Comparison of ENCODE assay signal across 26 cellular contexts in genomic region chr9:14645648-14646047, GRCh38. TPM values are rescaled to one million over a fixed set of nuclear protein-coding genes. Genes with fewer than 3 reads are reported as not detected.
A peak's percentile ranks its signal among the peaks of the same experiment; 100 is the strongest.
DNase-seq lines count a peak whose midpoint lies in the region; ATAC-seq, FAIRE-seq and TF ChIP-seq lines count a peak whose summit lies in the region.
"Had no signal": no experiment of that assay in that cellular context is flagged by ENCODE, and none has a peak within 500 bp of the region (broad histone marks: within the 10 kb centered on the region; RNA-seq: fewer than 3 reads in every experiment).

No MANE protein-coding gene starts in this region.

- H3K9me3 ChIP-seq in AG04450 (ENCODE audit: control insufficient read depth, insufficient read depth, low read length) (no peaks in the 10 kb centered on the region), astrocyte (ENCODE audit: insufficient read depth, low read depth, low read length) (no peaks in the 10 kb centered on the region), endodermal cell (ENCODE audit: control insufficient read depth, low read length) (no peaks in the 10 kb centered on the region), OCI-LY7 (ENCODE audit: low read length) (no peaks in the 10 kb centered on the region), psoas muscle (no peaks in the 10 kb centered on the region)
- H3K9me3 ChIP-seq: BLaER1 treated with 17β-estradiol and CSF1 and Interleukin-3, amounts not matched to agents 10 nM and 100 nM; SJSA1 had no signal

- H3K4me1 ChIP-seq in astrocyte (ENCODE audit: insufficient read depth, low read length) (no peaks in the 10 kb centered on the region), foreskin keratinocyte (no peaks in the 10 kb centered on the region), endodermal cell (ENCODE audit: control insufficient read depth, insufficient read depth, low read length) (no peaks in the 10 kb centered on the region), OCI-LY7 (ENCODE audit: insufficient read depth, low read length, poor library complexity, severe bottlenecking) (no peaks in the 10 kb centered on the region), psoas muscle (no peaks in the 10 kb centered on the region)
- H3K4me1 ChIP-seq: BLaER1 treated with 17β-estradiol and CSF1 and Interleukin-3, amounts not matched to agents 10 nM and 100 nM; SJSA1 had no signal

- TF ChIP-seq CTCF in AG04450 (IDR thresholded peaks at IDR 0.05; ENCODE audit: low read depth, low read length) (no peak), astrocyte (IDR thresholded peaks at IDR 0.05; ENCODE audit: insufficient read depth, low read depth, low read length) (no peak), foreskin keratinocyte (conservative IDR thresholded peaks at IDR 0.05) (no peak), endodermal cell (conservative IDR thresholded peaks at IDR 0.05) (no peak), OCI-LY7 (conservative IDR thresholded peaks at IDR 0.05; ENCODE audit: low read length) (no peak), psoas muscle (IDR thresholded peaks at IDR 0.05) (no peak)

- H3K79me2 ChIP-seq in astrocyte (ENCODE audit: insufficient read depth, low read length) (no peaks in the 10 kb centered on the region), OCI-LY7 (ENCODE audit: insufficient read depth, low read depth, low read length) (no peaks in the 10 kb centered on the region)

- BruUV-seq in OCI-LY7 (replicated peaks; lab: Mats Ljungman, UMichigan) = no TSS peak

- POLR2A ChIA-PET in AG04450 (lab: Yijun Ruan, JAX) (no interaction called here), OCI-LY7 (lab: Charles Lee) (no interaction called here)

- 93% methylated on average over 3 of the region's 3 CpGs; no CpG with 5 or more reads in 1 of the 2 experiments for WGBS in endodermal cell (ENCODE audit: insufficient coverage in 1 of 2, insufficient read length in 1 of 2), 2 experiments
- WGBS in psoas muscle, 3 donors = 81 to 98% (median 85%) methylated on average over 3 of the region's 3 CpGs

- intact Hi-C loops in OCI-LY7 (cut with micrococcal nuclease; ENCODE audit: unreplicated experiment) (no loop called here), psoas muscle (cut with DNase I) (no loop called here)

- H3K27ac ChIP-seq in AG04450 (ENCODE audit: low read depth, low read length) = no peak overlapping the region
- H3K27ac ChIP-seq in astrocyte (ENCODE audit: low read depth, low read length) = no peak overlapping the region
- no peak overlapping the region for H3K27ac ChIP-seq in foreskin keratinocyte
- H3K27ac ChIP-seq in endodermal cell (ENCODE audit: low read depth, low read length) = no peak overlapping the region
- no peak overlapping the region for H3K27ac ChIP-seq in OCI-LY7 (ENCODE audit: low read depth, low read length, poor library complexity, severe bottlenecking)
- H3K27ac ChIP-seq in psoas muscle = no peak overlapping the region
- H3K27ac ChIP-seq: BLaER1 treated with 17β-estradiol and CSF1 and Interleukin-3, amounts not matched to agents 10 nM and 100 nM; PC-9; SJSA1 had no signal

- CTCF ChIA-PET in AG04450 (lab: Charles Lee) = no interaction called here
- CTCF ChIA-PET in OCI-LY7 (lab: Charles Lee; ENCODE audit: unreplicated experiment) = no interaction called here

- H3K4me2 ChIP-seq in astrocyte (ENCODE audit: low read length) (no peak overlapping the region), OCI-LY7 (ENCODE audit: low read length) (no peak overlapping the region)
- H3K4me2 ChIP-seq: BLaER1 treated with 17β-estradiol and CSF1 and Interleukin-3, amounts not matched to agents 10 nM and 100 nM; PC-9 had no signal

- H2AFZ ChIP-seq in astrocyte (ENCODE audit: low read depth, low read length) (no peak overlapping the region), OCI-LY7 (ENCODE audit: low read length) (no peak overlapping the region)
- H2AFZ ChIP-seq: PC-9 had no signal

- H3K27me3 ChIP-seq in AG04450 (ENCODE audit: control insufficient read depth, insufficient read depth, low read length) (no peaks in the 10 kb centered on the region), astrocyte (ENCODE audit: insufficient read depth, low read length) (no peaks in the 10 kb centered on the region), foreskin keratinocyte (no peaks in the 10 kb centered on the region), endodermal cell (ENCODE audit: control insufficient read depth, insufficient read depth, low read length, poor library complexity, severe bottlenecking) (no peaks in the 10 kb centered on the region), psoas muscle (ENCODE audit: insufficient read depth in 3 of 3, low read length in 2 of 3) (no peaks in the 10 kb centered on the region)
- H3K27me3 ChIP-seq: BLaER1 treated with 17β-estradiol and CSF1 and Interleukin-3, amounts not matched to agents 10 nM and 100 nM; SJSA1 had no signal

- H3K4me3 ChIP-seq in AG04450 (ENCODE audit: low read depth, low read length) (no peak overlapping the region), astrocyte (ENCODE audit: insufficient read depth, low read depth, low read length) (no peak overlapping the region), endodermal cell (ENCODE audit: low read length) (no peak overlapping the region), OCI-LY7 (ENCODE audit: low read depth, low read length, poor library complexity, severe bottlenecking) (no peak overlapping the region), psoas muscle (no peak overlapping the region)
- H3K4me3 ChIP-seq: BLaER1 treated with 17β-estradiol and CSF1 and Interleukin-3, amounts not matched to agents 10 nM and 100 nM; K562; PC-9; SJSA1 had no signal

- no peak overlapping the region for H3K9ac ChIP-seq in astrocyte (ENCODE audit: low read length)
- no peak overlapping the region for H3K9ac ChIP-seq in endodermal cell (ENCODE audit: extremely low read depth, low read length, poor library complexity, severe bottlenecking)
- H3K9ac ChIP-seq: BLaER1 treated with 17β-estradiol and CSF1 and Interleukin-3, amounts not matched to agents 10 nM and 100 nM had no signal

- H3K36me3 ChIP-seq in astrocyte (ENCODE audit: insufficient read depth, low read length) (no peaks in the 10 kb centered on the region), endodermal cell (ENCODE audit: control insufficient read depth, insufficient read depth, low read length) (peaks cover 53% of the 10 kb centered on the region), OCI-LY7 (ENCODE audit: insufficient read depth, low read length) (peaks cover 6% of the 10 kb centered on the region; the same call in 1 of the 2 replicates), psoas muscle (ENCODE audit: insufficient read depth in 1 of 2, low read depth in 1 of 2) (no peaks in the 10 kb centered on the region)
- H3K36me3 ChIP-seq: SJSA1 had no signal

- no peaks in the 10 kb centered on the region for H3K9me2 ChIP-seq in OCI-LY7 (ENCODE audit: insufficient read depth, low read length)

- DNase-seq in AG04450 (ENCODE audit: low read depth, low spot score) (peak; percentile 2), HCEC 1CT (peak; percentile 60), astrocyte (ENCODE audit: low read depth) (peak; percentile 11), foreskin keratinocyte (no peak), endodermal cell (no peak), OCI-LY7 (ENCODE audit: low spot score) (no peak), psoas muscle (no peak)
- DNase-seq: 8988T; AML-193; CD4-positive, alpha-beta T cell; DND-41; Kasumi-1; NCI-H1092 treated with DMSO at 0.1 percent for 48 hours; NCI-H1436; NCI-H187; NCI-H2081 treated with DMSO at 0.1 percent for 48 hours; NCI-H2171 treated with DMSO at 0.1 percent for 48 hours; NCI-H345; NCI-H524; NCI-H774; PC-9; Right ventricle myocardium superior had no signal

- H3K27ac Mint-ChIP-seq in astrocyte (ENCODE audit: unreplicated experiment) (no peak overlapping the region), endodermal cell (no peak overlapping the region)
- H3K27ac Mint-ChIP-seq: CD4-positive, alpha-beta T cell had no signal

- H4K20me1 ChIP-seq in astrocyte (ENCODE audit: insufficient read depth, low read length) = no peaks in the 10 kb centered on the region
- no peaks in the 10 kb centered on the region for H4K20me1 ChIP-seq in OCI-LY7 (ENCODE audit: insufficient read depth, low read length)
- H4K20me1 ChIP-seq: BLaER1 treated with 17β-estradiol and CSF1 and Interleukin-3, amounts not matched to agents 10 nM and 100 nM had no signal

- H3K27me3 Mint-ChIP-seq in astrocyte (ENCODE audit: low read depth, unreplicated experiment) = no peaks in the 10 kb centered on the region
- no peaks in the 10 kb centered on the region for H3K27me3 Mint-ChIP-seq in endodermal cell (ENCODE audit: insufficient read depth)
- H3K27me3 Mint-ChIP-seq: CD4-positive, alpha-beta T cell had no signal

- peaks cover 4% of the 10 kb centered on the region for H3K36me3 Mint-ChIP-seq in astrocyte (ENCODE audit: low read depth, unreplicated experiment)
- peaks cover 12% of the 10 kb centered on the region for H3K36me3 Mint-ChIP-seq in endodermal cell (ENCODE audit: low read depth)

- H3K9me3 Mint-ChIP-seq in astrocyte (ENCODE audit: unreplicated experiment) = no peaks in the 10 kb centered on the region
- H3K9me3 Mint-ChIP-seq in endodermal cell = no peaks in the 10 kb centered on the region
- H3K9me3 Mint-ChIP-seq: CD4-positive, alpha-beta T cell had no signal

- no peak for FAIRE-seq in astrocyte (lab: Jason Lieb, UNC)
- FAIRE-seq: K562 had no signal

- ATAC-seq in foreskin keratinocyte (peak; percentile 41), HG02610 (IDR thresholded peaks at IDR 0.05; ENCODE audit: unreplicated experiment) (no peak), psoas muscle (no peak)
- ATAC-seq: K562 had no signal

- H3K4me1 Mint-ChIP-seq in astrocyte (ENCODE audit: low read depth, unreplicated experiment) (no peaks in the 10 kb centered on the region), endodermal cell (peaks cover 11% of the 10 kb centered on the region)

- H3K4me3 Mint-ChIP-seq in astrocyte (ENCODE audit: unreplicated experiment) (no peak overlapping the region), endodermal cell (no peak overlapping the region)
- H3K4me3 Mint-ChIP-seq: CD4-positive, alpha-beta T cell had no signal

RNA-seq across cellular contexts. Expression of gene ZDHHC21, which starts 47.6 kb away (rescaled TPM):
- polyA plus RNA-seq in AG04450 (2011; rRNA removed) = 4.7 and 6.6 TPM in 2 replicates
- 5.0 and 6.5 TPM in 2 replicates for polyA minus RNA-seq in AG04450 (2011; rRNA and poly(A)+ RNA removed)
- total RNA-seq in astrocyte = 9.8 and 10.2 TPM in 2 replicates
- 2.3 and 2.8 TPM in 2 replicates for total RNA-seq in foreskin keratinocyte
- polyA plus RNA-seq in foreskin keratinocyte = 0.62 and 0.71 TPM in 2 replicates
- total RNA-seq in endodermal cell = 10 to 100 TPM; 17.1 to 18.6 TPM
- 10.9 TPM for polyA plus RNA-seq in endodermal cell (2013, experiment 1 of 2)
- polyA plus RNA-seq in endodermal cell (2013, experiment 2 of 2) = 10.8 TPM
- 12.6 and 13.0 TPM in 2 replicates for total RNA-seq in OCI-LY7 (2014; rRNA removed; shearing (Covaris generic))
- total RNA-seq in OCI-LY7 (2022) = 16.2 and 19.3 TPM in 2 replicates
- total RNA-seq in psoas muscle = 1 to 10 TPM; 4.7 to 9.9 (median 6.7) TPM
- polyA plus RNA-seq in psoas muscle = 1 to 10 TPM; 2.2 to 7.3 (median 3.0) TPM

Comparison
In these comparisons a context has a peak if more than half of its experiments do, and no peak if none do; other contexts are left out.
1. DNase-seq: peak in AG04450 (single experiment), HCEC 1CT (single experiment) and astrocyte (single experiment); none in foreskin keratinocyte (0 of 2), endodermal cell (single experiment), OCI-LY7 (single experiment) and psoas muscle (0 of 2).